Comparison of ENCODE assay signal across 9 cellular contexts in genomic region chr12:27899151-27899661, GRCh38.
DNase-seq lines count a peak whose midpoint lies in the region; TF ChIP-seq lines count a peak whose summit lies in the region.
"Had no signal": no experiment of that assay in that cellular context is flagged by ENCODE, and none has a peak within 500 bp of the region (broad histone marks: within the 10 kb centered on the region; RNA-seq: fewer than 3 reads in every experiment).

No MANE protein-coding gene starts in this region.

- peaks cover 4 to 21% of the 10 kb centered on the region in 2 experiments for H3K4me1 ChIP-seq in trophoblast cell (ENCODE audit: control insufficient read depth in 1 of 2, insufficient read depth in 2 of 2, low read length in 2 of 2)
- no peaks in the 10 kb centered on the region for H3K4me1 ChIP-seq in adrenal gland (replicated peaks in 1 of 2)

- no peak overlapping the region for H4K8ac ChIP-seq in trophoblast cell (ENCODE audit: low read depth, low read length)

- H3K4ac ChIP-seq in trophoblast cell (ENCODE audit: low read depth, low read length) = no peak overlapping the region

- H3K23ac ChIP-seq in trophoblast cell (ENCODE audit: low read length) = no peak overlapping the region

- no peak for TF ChIP-seq POLR2A in adrenal gland (IDR thresholded peaks at IDR 0.05)

- TF ChIP-seq CTCF in adrenal gland (IDR thresholded peaks at IDR 0.05) = no peak

- H2BK5ac ChIP-seq in trophoblast cell (ENCODE audit: low read depth, low read length, poor library complexity) = peak overlapping the region; percentile 65

- H3K36me3 ChIP-seq in trophoblast cell (ENCODE audit: control insufficient read depth in 1 of 2, insufficient read depth in 2 of 2, low read length in 2 of 2) = no peaks in the 10 kb centered on the region
- no peaks in the 10 kb centered on the region for H3K36me3 ChIP-seq in adrenal gland (replicated peaks in 1 of 2)

- H3K9me3 ChIP-seq in trophoblast cell (ENCODE audit: insufficient read depth, low read depth, low read length) (no peaks in the 10 kb centered on the region), adrenal gland (replicated peaks in 1 of 3) (no peaks in the 10 kb centered on the region)

- H4K12ac ChIP-seq in trophoblast cell (ENCODE audit: low read depth, low read length) = no peak overlapping the region

- WGBS in trophoblast cell (ENCODE audit: extremely low coverage, insufficient coverage, insufficient read length) = no CpG with 5 or more reads among the region's 7 CpGs
- 69 to 73% (median 70%) methylated on average over 7 of the region's 7 CpGs for WGBS in adrenal gland, 4 donors

- H2AFZ ChIP-seq in trophoblast cell (ENCODE audit: insufficient read depth, low read length, poor library complexity) = no peak overlapping the region

- H3K4me3 ChIP-seq in trophoblast cell (ENCODE audit: low read depth, low read length) (no peak overlapping the region), adrenal gland (no peak overlapping the region)
- H3K4me3 ChIP-seq: skin epidermis had no signal

- intact Hi-C loops in adrenal gland (cut with DNase I) = no loop called here

- peak overlapping the region; percentile 2 for H2BK120ac ChIP-seq in trophoblast cell (ENCODE audit: insufficient read depth, low read length, poor library complexity)

- H3K79me1 ChIP-seq in trophoblast cell (ENCODE audit: low read length) = peaks cover 17% of the 10 kb centered on the region

- peak; percentile 96 for DNase-seq in GM04503 (ENCODE audit: low read depth)
- DNase-seq in NCI-H2171 treated with DMSO at 0.1 percent for 48 hours (lab: John Stamatoyannopoulos, UW) = peak; percentile 100
- peak; percentile 97 for DNase-seq in dedifferentiated amniotic fluid mesenchymal stem cell (ENCODE audit: extremely low spot score)
- peak; percentile 79 to 89 for DNase-seq in trophoblast cell
- no peak for DNase-seq in adrenal gland
- no peak for DNase-seq in activated CD8-positive, alpha-beta memory T cell treated with anti-CD3 and anti-CD28 coated beads for 24 hours
- DNase-seq in 8988T = no peak
- DNase-seq: NCI-H526 had no signal

- H3K27me3 ChIP-seq in trophoblast cell (ENCODE audit: insufficient read depth, low read length) (no peaks in the 10 kb centered on the region), adrenal gland (no peaks in the 10 kb centered on the region)

- no peak overlapping the region for H3K9ac ChIP-seq in trophoblast cell (ENCODE audit: low read length)

- H3K27ac ChIP-seq in trophoblast cell (ENCODE audit: low read depth, low read length) (peak overlapping the region; percentile 90), adrenal gland (no peak overlapping the region)

- H2AK5ac ChIP-seq in trophoblast cell (ENCODE audit: low read length) = no peak overlapping the region

- no peak overlapping the region for H3K18ac ChIP-seq in trophoblast cell (ENCODE audit: low read length)

- peak overlapping the region; percentile 39 for H2BK12ac ChIP-seq in trophoblast cell (ENCODE audit: low read length)

- H3K14ac ChIP-seq in trophoblast cell (ENCODE audit: low read length) = no peak overlapping the region

- H4K91ac ChIP-seq in trophoblast cell (ENCODE audit: low read depth, low read length) = peak overlapping the region; percentile 8

- H3K4me2 ChIP-seq in trophoblast cell (ENCODE audit: low read length) = peak overlapping the region; percentile 35

- no peaks in the 10 kb centered on the region for H3K79me2 ChIP-seq in trophoblast cell (ENCODE audit: control insufficient read depth, insufficient read depth, low read length, poor library complexity)

Comparison
In these comparisons a context has a peak if more than half of its experiments do, and no peak if none do; other contexts are left out.
1. DNase-seq: peak in GM04503 (single experiment), NCI-H2171 treated with DMSO at 0.1 percent for 48 hours (single experiment), dedifferentiated amniotic fluid mesenchymal stem cell (single experiment) and trophoblast cell (2 of 2); none in adrenal gland (0 of 7), activated CD8-positive, alpha-beta memory T cell treated with anti-CD3 and anti-CD28 coated beads for 24 hours (single experiment) and 8988T (single experiment).